Comparison of ENCODE assay signal across 14 cellular contexts in the genomic region with DNA sequence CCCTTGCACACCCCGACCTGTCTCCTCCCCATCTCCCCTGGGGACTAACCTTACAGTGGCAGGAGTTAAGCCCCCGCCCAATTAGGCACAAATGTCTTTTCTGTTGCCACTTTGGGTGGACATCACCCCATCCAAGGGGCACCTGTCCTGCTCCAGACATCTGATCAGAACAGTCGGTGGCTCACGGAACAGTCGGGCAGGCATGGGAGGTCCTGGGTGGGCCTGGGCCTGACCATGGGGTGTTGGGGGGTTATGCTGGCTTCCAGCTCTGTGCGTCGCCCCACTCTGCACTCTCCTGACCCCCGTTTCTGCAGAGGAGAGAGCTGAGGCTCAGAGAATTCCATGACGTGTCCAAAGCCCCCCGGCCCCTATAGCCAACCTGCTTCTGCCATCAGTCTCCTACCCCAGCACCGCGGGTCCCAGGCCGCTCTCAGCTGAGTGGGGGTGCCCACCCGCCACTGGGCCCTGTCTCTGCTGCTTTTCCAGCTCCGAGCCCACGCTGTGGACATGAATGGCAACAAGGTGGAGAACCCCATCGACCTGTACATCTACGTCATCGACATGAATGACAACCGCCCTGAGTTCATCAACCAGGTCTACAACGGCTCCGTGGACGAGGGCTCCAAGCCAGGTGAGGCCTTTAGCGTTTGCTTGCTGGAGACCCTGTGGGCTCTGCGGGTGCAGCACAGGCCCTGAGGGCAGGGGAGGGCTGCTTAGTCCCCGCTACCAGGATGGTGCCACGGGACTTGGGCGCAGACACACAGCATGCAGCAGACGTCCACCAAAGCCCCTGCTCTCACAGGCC.
DNase-seq lines count a peak whose midpoint lies in the region; ATAC-seq and TF ChIP-seq lines count a peak whose summit lies in the region.
"Had no signal": no experiment of that assay in that cellular context is flagged by ENCODE, and none has a peak within 500 bp of the region (broad histone marks: within the 10 kb centered on the region; RNA-seq: fewer than 3 reads in every experiment).

No MANE protein-coding gene starts in this region.

- H2BK120ac ChIP-seq in neuronal stem cell (ENCODE audit: low read depth, low read length), result no peak overlapping the region

- intact Hi-C loops in Right ventricle myocardium superior (cut with DNase I) (no loop called here), left ventricle myocardium superior (cut with micrococcal nuclease) (no loop called here)

- no peak overlapping the region; a peak in 1 of 20 replicates for H3K4me3 ChIP-seq in BLaER1 treated with 17β-estradiol and CSF1 and Interleukin-3, amounts not matched to agents 10 nM and 100 nM
- H3K4me3 ChIP-seq in OCI-LY3 (ENCODE audit: low read length) (no peak overlapping the region), neuronal stem cell (ENCODE audit: low read length in 2 of 2) (no peak overlapping the region)
- H3K4me3 ChIP-seq: GM23338 had no signal

- peak overlapping the region; percentile 53 for H2BK5ac ChIP-seq in neuronal stem cell (ENCODE audit: low read length)

- peak overlapping the region; percentile 71 for H3K18ac ChIP-seq in neuronal stem cell (ENCODE audit: low read length)

- WGBS in neuronal stem cell (ENCODE audit: extremely low coverage in 2 of 2, insufficient read length in 2 of 2, insufficient replicate concordance in 1 of 2), 2 donors, result no CpG with 5 or more reads among the region's 29 CpGs

- no peak overlapping the region for H2BK15ac ChIP-seq in neuronal stem cell (ENCODE audit: low read length)

- no peak for ATAC-seq in Right ventricle myocardium superior (ENCODE audit: poor library complexity)
- ATAC-seq in left ventricle myocardium superior, result no peak
- ATAC-seq: GM23338 had no signal

- no peak overlapping the region for H2AFZ ChIP-seq in OCI-LY3 (ENCODE audit: low read depth, low read length)
- H2AFZ ChIP-seq in neuronal stem cell (ENCODE audit: low read length), result no peak overlapping the region
- H2AFZ ChIP-seq: GM23338 had no signal

- no peak overlapping the region for H4K8ac ChIP-seq in neuronal stem cell (ENCODE audit: low read depth, low read length)

- H3K23ac ChIP-seq in neuronal stem cell (ENCODE audit: low read depth, low read length, poor library complexity), result no peak overlapping the region

- H3K79me2 ChIP-seq in OCI-LY3 (ENCODE audit: low read length), result no peaks in the 10 kb centered on the region

- DNase-seq in Right ventricle myocardium superior, result peak; percentile 20
- no peak for DNase-seq in left ventricle myocardium superior
- DNase-seq in neuronal stem cell (ENCODE audit: low spot score), result no peak
- no peak for DNase-seq in NCI-H128 (lab: John Stamatoyannopoulos, UW; ENCODE audit: unreplicated experiment)
- DNase-seq in activated naive CD4-positive, alpha-beta T cell treated with anti-CD3 and anti-CD28 coated beads, Interleukin-2, amount 50 U/mL, for 16 hours, result no peak
- DNase-seq: 8988T; C1 segment of cervical spinal cord; Caco-2; CD4-positive, alpha-beta T cell; GDM1; HCEC 1CT had no signal

- H4K91ac ChIP-seq in neuronal stem cell (ENCODE audit: low read depth, low read length, poor library complexity), result no peak overlapping the region

- no peak overlapping the region for H3K4ac ChIP-seq in neuronal stem cell (ENCODE audit: low read length)

- peak overlapping the region in 6 of 11 experiments; percentile 42 to 61 (median 50); a peak in 7 of 22 replicates for H3K9ac ChIP-seq in BLaER1 treated with 17β-estradiol and CSF1 and Interleukin-3, amounts not matched to agents 10 nM and 100 nM
- H3K9ac ChIP-seq in OCI-LY3 (ENCODE audit: low read length), result no peak overlapping the region
- no peak overlapping the region for H3K9ac ChIP-seq in neuronal stem cell (ENCODE audit: low read depth, low read length, poor library complexity)

- no peaks in the 10 kb centered on the region for H3K36me3 ChIP-seq in BLaER1 treated with 17β-estradiol and CSF1 and Interleukin-3, amounts not matched to agents 10 nM and 100 nM
- no peaks in the 10 kb centered on the region for H3K36me3 ChIP-seq in OCI-LY3 (replicated peaks; ENCODE audit: low read depth, low read length)
- no peaks in the 10 kb centered on the region for H3K36me3 ChIP-seq in neuronal stem cell (replicated peaks in 1 of 2; ENCODE audit: control insufficient read depth in 2 of 2, insufficient read depth in 2 of 2, low read length in 2 of 2)

- no peak overlapping the region for H2AK5ac ChIP-seq in neuronal stem cell (ENCODE audit: low read depth, low read length)

- H3K79me1 ChIP-seq in neuronal stem cell (ENCODE audit: low read depth, low read length), result peaks cover 2% of the 10 kb centered on the region

- H3K14ac ChIP-seq in neuronal stem cell (ENCODE audit: low read length), result peak overlapping the region; percentile 38

- H4K20me1 ChIP-seq in BLaER1 treated with 17β-estradiol and CSF1 and Interleukin-3, amounts not matched to agents 10 nM and 100 nM, result peaks cover 0 to 28% (median 12%) of the 10 kb centered on the region in 11 experiments; a peak in 9 of 22 replicates
- H4K20me1 ChIP-seq in OCI-LY3 (ENCODE audit: insufficient read depth, low read length), result no peaks in the 10 kb centered on the region

- no peak overlapping the region for H3K27ac ChIP-seq in BLaER1 treated with 17β-estradiol and CSF1 and Interleukin-3, amounts not matched to agents 10 nM and 100 nM
- no peak overlapping the region for H3K27ac ChIP-seq in OCI-LY3 (ENCODE audit: low read length)
- H3K27ac ChIP-seq in neuronal stem cell (replicated peaks; ENCODE audit: low read length), result no peak overlapping the region

- H3K4me2 ChIP-seq in BLaER1 treated with 17β-estradiol and CSF1 and Interleukin-3, amounts not matched to agents 10 nM and 100 nM, result peak overlapping the region; percentile 62 to 98 (median 84)
- peak overlapping the region; percentile 62 for H3K4me2 ChIP-seq in OCI-LY3 (ENCODE audit: low read length)
- no peak overlapping the region for H3K4me2 ChIP-seq in neuronal stem cell (ENCODE audit: insufficient read depth, low read length, poor library complexity, severe bottlenecking)
- H3K4me2 ChIP-seq: GM23338 had no signal

- peaks cover 29 to 40% (median 34%) of the 10 kb centered on the region in 11 experiments for H3K27me3 ChIP-seq in BLaER1 treated with 17β-estradiol and CSF1 and Interleukin-3, amounts not matched to agents 10 nM and 100 nM
- H3K27me3 ChIP-seq in OCI-LY3 (ENCODE audit: low read depth, low read length), result no peaks in the 10 kb centered on the region
- H3K27me3 ChIP-seq in neuronal stem cell (ENCODE audit: control insufficient read depth in 3 of 3, insufficient read depth in 3 of 3, low read depth in 1 of 3, low read length in 3 of 3), result peaks cover 0 to 2% (median 0%) of the 10 kb centered on the region in 3 experiments

- TF ChIP-seq CTCF in OCI-LY3 (IDR thresholded peaks at IDR 0.05; ENCODE audit: low read depth, low read length), result no peak

- no peak overlapping the region for H2BK12ac ChIP-seq in neuronal stem cell (ENCODE audit: low read length)

- peaks cover 25 to 66% (median 46%) of the 10 kb centered on the region in 10 experiments for H3K4me1 ChIP-seq in BLaER1 treated with 17β-estradiol and CSF1 and Interleukin-3, amounts not matched to agents 10 nM and 100 nM
- H3K4me1 ChIP-seq in OCI-LY3 (ENCODE audit: low read length) (peaks cover 12% of the 10 kb centered on the region), neuronal stem cell (ENCODE audit: control insufficient read depth in 2 of 2, insufficient read depth in 1 of 2, low read depth in 1 of 2, low read length in 2 of 2) (peaks cover 0 to 5% of the 10 kb centered on the region in 2 donors)
- H3K4me1 ChIP-seq: Caco-2 had no signal

- H3K9me3 ChIP-seq in BLaER1 treated with 17β-estradiol and CSF1 and Interleukin-3, amounts not matched to agents 10 nM and 100 nM (replicated peaks in 1 of 11), result no peaks in the 10 kb centered on the region
- H3K9me3 ChIP-seq in OCI-LY3 (ENCODE audit: insufficient read depth, low read length) (no peaks in the 10 kb centered on the region), neuronal stem cell (replicated peaks in 1 of 2; ENCODE audit: control insufficient read depth in 2 of 2, insufficient read depth in 1 of 2, low read depth in 1 of 2, low read length in 2 of 2) (peaks cover 4 to 7% of the 10 kb centered on the region in 2 donors)

Comparison
In these comparisons a context has a peak if more than half of its experiments do, and no peak if none do; other contexts are left out.
1. H3K9ac ChIP-seq: peak in BLaER1 treated with 17β-estradiol and CSF1 and Interleukin-3, amounts not matched to agents 10 nM and 100 nM (6 of 11); none in OCI-LY3 (single experiment) and neuronal stem cell (single experiment).